Comparison of ENCODE assay signal across 27 cellular contexts in the genomic region with DNA sequence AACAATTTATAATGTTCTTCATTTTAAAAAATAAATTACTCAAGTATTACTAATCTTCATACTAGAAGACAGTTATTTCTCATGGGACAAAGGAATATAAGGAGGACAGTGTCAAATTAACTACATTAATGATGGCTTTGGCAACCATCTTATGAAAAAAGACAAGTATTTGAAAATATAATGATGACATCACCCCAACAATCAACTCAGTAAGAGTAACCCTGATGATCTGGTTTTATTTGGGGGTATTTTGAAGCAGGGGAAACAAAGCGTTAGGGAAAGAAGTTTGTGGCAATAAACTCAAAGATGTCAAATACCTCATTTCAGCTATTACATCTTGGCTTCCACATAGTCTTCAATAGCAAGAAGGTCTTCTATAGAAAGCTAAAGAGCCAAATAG.
"Had no signal": no experiment of that assay in that cellular context is flagged by ENCODE, and none has a peak within 500 bp of the region (broad histone marks: within the 10 kb centered on the region; RNA-seq: fewer than 3 reads in every experiment).

No MANE protein-coding gene starts in this region.

- H3K9me3 ChIP-seq: suprapubic skin, testis, thoracic aorta, thyroid gland, tibial artery, tibial nerve, transverse colon, upper lobe of left lung, upper lobe of right lung, uterus, vagina had no signal

- H3K27me3 ChIP-seq: suprapubic skin, testis, thyroid gland, tibial artery, tibial nerve, transverse colon, upper lobe of left lung, upper lobe of right lung, uterus, vagina had no signal

- DNase-seq: stimulated activated CD4-positive, alpha-beta T cell treated with anti-CD3 and anti-CD28 coated beads, Interleukin-2, amount 100 ng/mL, for 48 hours; stimulated activated CD4-positive, alpha-beta T cell treated with anti-CD3 and anti-CD28 coated beads, Interleukin-4, amount 100 ng/mL, for 1 hour; stimulated activated CD4-positive, alpha-beta T cell treated with anti-CD3 and anti-CD28 coated beads, Interleukin-4, amount 100 ng/mL, for 24 hours; stimulated activated CD4-positive, alpha-beta T cell treated with anti-CD3 and anti-CD28 coated beads, Interleukin-4, amount 100 ng/mL, for 4 hours; stimulated activated CD8-positive, alpha-beta memory T cell treated with anti-CD3 and anti-CD28 coated beads, Interleukin-4, amount 100 ng/mL, for 48 hours; stimulated activated naive B cell treated with anti-CD40 and anti-IgM and Interleukin-4, amounts not matched to agents 10 μg/mL and 1 μg/mL and 100 μg/mL, for 72 hours; stimulated activated naive CD4-positive, alpha-beta T cell; stimulated activated naive CD4-positive, alpha-beta T cell treated with Interleukin-2 at 50 U/mL for 16 hours; stimulated activated naive CD8-positive, alpha-beta T cell treated with anti-CD3 and anti-CD28 coated beads, Interleukin-15, amount 100 ng/mL, for 72 hours; stimulated activated naive CD8-positive, alpha-beta T cell treated with anti-CD3 and anti-CD28 coated beads, Interleukin-15, Interleukin-2, amounts not matched to agents 100 U/mL and 50 U/mL, for 24 hours; stomach; substantia nigra; testis; thyroid gland; tibial artery; transverse colon; trophoblast cell; upper lobe of left lung; upper lobe of right lung; uterus had no signal

- H3K27ac ChIP-seq: stomach, suprapubic skin, testis, thoracic aorta, thyroid gland, tibial artery, tibial nerve, transverse colon, upper lobe of left lung, upper lobe of right lung, uterus, vagina had no signal

- H3K4me1 ChIP-seq: stomach, suprapubic skin, testis, thyroid gland, tibial artery, transverse colon, upper lobe of left lung, upper lobe of right lung, uterus, vagina had no signal

- H3K36me3 ChIP-seq: stomach, suprapubic skin, thoracic aorta, thyroid gland, tibial artery, tibial nerve, transverse colon, upper lobe of left lung, upper lobe of right lung, uterus, vagina had no signal

- H3K4me3 ChIP-seq: stomach, suprapubic skin, testis, thoracic aorta, thyroid gland, tibial artery, tibial nerve, transverse colon, upper lobe of left lung, upper lobe of right lung, uterus, vagina had no signal

- FAIRE-seq: urothelium cell line had no signal

- ATAC-seq: stimulated activated effector memory CD8-positive, alpha-beta T cell treated with anti-CD3 and anti-CD28 coated beads, Interleukin-12 subunit alpha, Interleukin-12 subunit beta, amount 100 ng/mL, for 72 hours; stimulated activated memory B cell treated with anti-CD40 and anti-IgM and Interleukin-4, amounts not matched to agents 10 μg/mL and 1 μg/mL and 100 μg/mL, for 72 hours; stimulated activated naive B cell treated with anti-CD40 and anti-IgM and Interleukin-4, amounts not matched to agents 10 μg/mL and 1 μg/mL and 100 μg/mL, for 72 hours; stimulated activated naive CD8-positive, alpha-beta T cell treated with anti-CD3 and anti-CD28 coated beads, Interleukin-15, amount 100 ng/mL, for 72 hours; stimulated activated naive CD8-positive, alpha-beta T cell treated with anti-CD3 and anti-CD28 coated beads, Interleukin-15, Interleukin-2, amounts not matched to agents 100 U/mL and 50 U/mL, for 24 hours; upper lobe of right lung had no signal
